ENCODE assay signal across 23 cellular contexts in genomic region chr12:122560138-122560537, GRCh38.
"Had no signal": no experiment of that assay in that cellular context is flagged by ENCODE, and none has a peak within 500 bp of the region (broad histone marks: within the 10 kb centered on the region; RNA-seq: fewer than 3 reads in every experiment).

No MANE protein-coding gene starts in this region.

- H3K27ac ChIP-seq: body of pancreas, heart right ventricle, right lobe of liver, skin epidermis, thoracic aorta, upper lobe of left lung, WERI-Rb-1 had no signal

- H3K4me3 Mint-ChIP-seq: nephron progenitor cell; stimulated activated effector memory CD8-positive, alpha-beta T cell treated with anti-CD3 and anti-CD28 coated beads, Interleukin-12 subunit alpha, Interleukin-12 subunit beta, amount 100 ng/mL, for 72 hours had no signal

- ATAC-seq: body of pancreas; heart right ventricle; left cardiac atrium; right lobe of liver; stimulated activated effector memory CD8-positive, alpha-beta T cell treated with anti-CD3 and anti-CD28 coated beads, Interleukin-12 subunit alpha, Interleukin-12 subunit beta, amount 100 ng/mL, for 72 hours had no signal

- H3K4me1 Mint-ChIP-seq: nephron progenitor cell; stimulated activated effector memory CD8-positive, alpha-beta T cell treated with anti-CD3 and anti-CD28 coated beads, Interleukin-12 subunit alpha, Interleukin-12 subunit beta, amount 100 ng/mL, for 72 hours had no signal

- H3K4me3 ChIP-seq: body of pancreas, heart right ventricle, right lobe of liver, skin epidermis, thoracic aorta, upper lobe of left lung had no signal

- H3K27ac Mint-ChIP-seq: nephron progenitor cell; stimulated activated effector memory CD8-positive, alpha-beta T cell treated with anti-CD3 and anti-CD28 coated beads, Interleukin-12 subunit alpha, Interleukin-12 subunit beta, amount 100 ng/mL, for 72 hours had no signal

- H3K4me1 ChIP-seq: body of pancreas, heart right ventricle, right lobe of liver, upper lobe of left lung had no signal

- H3K9me3 Mint-ChIP-seq: stimulated activated effector memory CD8-positive, alpha-beta T cell treated with anti-CD3 and anti-CD28 coated beads, Interleukin-12 subunit alpha, Interleukin-12 subunit beta, amount 100 ng/mL, for 72 hours had no signal

- DNase-seq: activated CD4-positive, alpha-beta T cell treated with anti-CD3 and anti-CD28 coated beads for 1 hour; activated naive CD4-positive, alpha-beta T cell treated with Interleukin-2 at 50 U/mL for 16 hours; activated T-cell treated with anti-CD3 and anti-CD28 coated beads, Interleukin-2, amount 50 U/mL, for 1 hour; anterior cingulate cortex; body of pancreas; dermis blood vessel endothelial cell; effector CD8-positive, alpha-beta T cell; erythroblast; foreskin fibroblast; heart right ventricle; islet precursor cell; left cardiac atrium; nephron progenitor cell; posterior cingulate gyrus; right lobe of liver; stimulated activated CD4-positive, alpha-beta T cell treated with anti-CD3 and anti-CD28 coated beads, Interleukin-2, amount 100 ng/mL, for 24 hours; T-helper 1 cell; upper lobe of left lung; WERI-Rb-1 had no signal

- H3K27me3 ChIP-seq: body of pancreas, heart right ventricle, right lobe of liver, upper lobe of left lung had no signal

- FAIRE-seq: TTC549 had no signal
